In genomic region chr4:5471206-5471605, GRCh38 we compare ENCODE assay signal across 25 cellular contexts.
DNase-seq lines count a peak whose midpoint lies in the region; ATAC-seq and TF ChIP-seq lines count a peak whose summit lies in the region.
"Had no signal": no experiment of that assay in that cellular context is flagged by ENCODE, and none has a peak within 500 bp of the region (broad histone marks: within the 10 kb centered on the region; RNA-seq: fewer than 3 reads in every experiment).

No MANE protein-coding gene starts in this region.

- no peaks in the 10 kb centered on the region for H3K9me3 Mint-ChIP-seq in activated T-helper 2 cell treated with anti-CD3 and anti-CD28 coated beads, Interferon-gamma antibody, Interleukin-2, Interleukin-4, amounts not matched to agents 10 μg/mL and 5 μg/mL and 100 μg/mL, durations not matched to agents 14 hours and 24 hours and 36 hours
- H3K9me3 Mint-ChIP-seq: CD14-positive monocyte had no signal

- WGBS in lung, 2 donors = 80 to 86% methylated on average over 7 of the region's 7 CpGs

- H3K4me2 ChIP-seq in BLaER1 treated with 17β-estradiol and CSF1 and Interleukin-3, amounts not matched to agents 10 nM and 100 nM = peak overlapping the region in 7 of 11 experiments; percentile 20 to 44 (median 28); a peak in 5 of 22 replicates

- H3K4me3 ChIP-seq in right atrium auricular region (no peak overlapping the region), lung (no peak overlapping the region), upper lobe of right lung (no peak overlapping the region)
- H3K4me3 ChIP-seq in BLaER1 treated with 17β-estradiol and CSF1 and Interleukin-3, amounts not matched to agents 10 nM and 100 nM = no peak overlapping the region
- H3K4me3 ChIP-seq: GM12878 had no signal

- H4K20me1 ChIP-seq in BLaER1 treated with 17β-estradiol and CSF1 and Interleukin-3, amounts not matched to agents 10 nM and 100 nM = peaks cover 0 to 6% (median 0%) of the 10 kb centered on the region in 11 experiments; a peak in 3 of 22 replicates

- ATAC-seq in Right ventricle myocardium inferior (no peak), lung (ENCODE audit: insufficient read depth, low FRiP score) (no peak), upper lobe of right lung (no peak)
- ATAC-seq: GM12878 had no signal

- no peaks in the 10 kb centered on the region for H3K4me1 Mint-ChIP-seq in activated T-helper 2 cell treated with anti-CD3 and anti-CD28 coated beads, Interferon-gamma antibody, Interleukin-2, Interleukin-4, amounts not matched to agents 10 μg/mL and 5 μg/mL and 100 μg/mL, durations not matched to agents 14 hours and 24 hours and 36 hours (ENCODE audit: low read depth)
- H3K4me1 Mint-ChIP-seq: CD4-positive, alpha-beta memory T cell; CD4-positive, CD25-positive, alpha-beta regulatory T cell; CD8-positive, alpha-beta memory T cell had no signal

- TF ChIP-seq CTCF in right atrium auricular region (IDR thresholded peaks at IDR 0.05) (no peak), lung (IDR thresholded peaks at IDR 0.05; ENCODE audit: control extremely low read depth, extremely low read depth) (no peak), upper lobe of right lung (IDR thresholded peaks at IDR 0.05) (no peak)

- no peak overlapping the region for H3K4me3 Mint-ChIP-seq in activated T-helper 2 cell treated with anti-CD3 and anti-CD28 coated beads, Interferon-gamma antibody, Interleukin-2, Interleukin-4, amounts not matched to agents 10 μg/mL and 5 μg/mL and 100 μg/mL, durations not matched to agents 14 hours and 24 hours and 36 hours (ENCODE audit: low read depth)
- H3K4me3 Mint-ChIP-seq: CD4-positive, alpha-beta memory T cell; CD4-positive, CD25-positive, alpha-beta regulatory T cell; CD8-positive, alpha-beta memory T cell had no signal

- no peaks in the 10 kb centered on the region for H3K27me3 Mint-ChIP-seq in activated T-helper 2 cell treated with anti-CD3 and anti-CD28 coated beads, Interferon-gamma antibody, Interleukin-2, Interleukin-4, amounts not matched to agents 10 μg/mL and 5 μg/mL and 100 μg/mL, durations not matched to agents 14 hours and 24 hours and 36 hours (ENCODE audit: low read depth)
- H3K27me3 Mint-ChIP-seq: CD4-positive, alpha-beta memory T cell had no signal

- no peak overlapping the region for H3K27ac Mint-ChIP-seq in activated T-helper 2 cell treated with anti-CD3 and anti-CD28 coated beads, Interferon-gamma antibody, Interleukin-2, Interleukin-4, amounts not matched to agents 10 μg/mL and 5 μg/mL and 100 μg/mL, durations not matched to agents 14 hours and 24 hours and 36 hours
- H3K27ac Mint-ChIP-seq: CD4-positive, alpha-beta memory T cell; CD4-positive, CD25-positive, alpha-beta regulatory T cell; CD8-positive, alpha-beta memory T cell had no signal

- intact Hi-C loops in Right ventricle myocardium inferior (cut with DNase I) (no loop called here), upper lobe of right lung (cut with DNase I) (no loop called here)
- intact Hi-C loops in activated T-helper 2 cell treated with anti-CD3 and anti-CD28 coated beads, Interferon-gamma antibody, Interleukin-2, Interleukin-4, amounts not matched to agents 10 μg/mL and 5 μg/mL and 100 μg/mL, durations not matched to agents 14 hours and 24 hours and 36 hours (cut with micrococcal nuclease) = no loop called here

- H3K9ac ChIP-seq in BLaER1 treated with 17β-estradiol and CSF1 and Interleukin-3, amounts not matched to agents 10 nM and 100 nM = no peak overlapping the region

- no peaks in the 10 kb centered on the region for H3K9me3 ChIP-seq in right atrium auricular region
- no peaks in the 10 kb centered on the region for H3K9me3 ChIP-seq in BLaER1 treated with 17β-estradiol and CSF1 and Interleukin-3, amounts not matched to agents 10 nM and 100 nM (replicated peaks in 1 of 11)
- no peaks in the 10 kb centered on the region for H3K9me3 ChIP-seq in lung (ENCODE audit: control insufficient read depth in 2 of 2, insufficient read depth in 1 of 2, low read length in 1 of 2)
- no peaks in the 10 kb centered on the region for H3K9me3 ChIP-seq in upper lobe of right lung
- H3K9me3 ChIP-seq: BE2C had no signal

- H3K27me3 ChIP-seq in right atrium auricular region (no peaks in the 10 kb centered on the region), lung (ENCODE audit: control insufficient read depth, insufficient read depth) (no peaks in the 10 kb centered on the region), upper lobe of right lung (no peaks in the 10 kb centered on the region)
- no peaks in the 10 kb centered on the region for H3K27me3 ChIP-seq in BLaER1 treated with 17β-estradiol and CSF1 and Interleukin-3, amounts not matched to agents 10 nM and 100 nM
- H3K27me3 ChIP-seq: BE2C had no signal

- H3K36me3 Mint-ChIP-seq in activated T-helper 2 cell treated with anti-CD3 and anti-CD28 coated beads, Interferon-gamma antibody, Interleukin-2, Interleukin-4, amounts not matched to agents 10 μg/mL and 5 μg/mL and 100 μg/mL, durations not matched to agents 14 hours and 24 hours and 36 hours (ENCODE audit: low read depth) = no peaks in the 10 kb centered on the region
- H3K36me3 Mint-ChIP-seq: CD4-positive, alpha-beta memory T cell; CD4-positive, CD25-positive, alpha-beta regulatory T cell; CD8-positive, alpha-beta memory T cell had no signal

- DNase-seq in right atrium auricular region (ENCODE audit: low spot score) (peak; percentile 57), Right ventricle myocardium inferior (ENCODE audit: missing footprints) (no peak), lung (ENCODE audit: low spot score) (peak; percentile 16), upper lobe of right lung (peak; percentile 29), NCI-H2227 treated with DMSO at 0.1 percent for 48 hours (lab: John Stamatoyannopoulos, UW) (no peak)
- DNase-seq in activated T-helper 2 cell treated with anti-CD3 and anti-CD28 coated beads, Interferon-gamma antibody, Interleukin-2, Interleukin-4, amounts not matched to agents 10 μg/mL and 5 μg/mL and 100 μg/mL, durations not matched to agents 14 hours and 24 hours and 36 hours (ENCODE audit: low spot score) = no peak
- no peak for DNase-seq in activated CD8-positive, alpha-beta memory T cell treated with anti-CD3 and anti-CD28 coated beads, Interleukin-2, amount 50 U/mL, for 4 hours
- DNase-seq: 8988T; ACHN; BE2C; C1 segment of cervical spinal cord; CD4-positive, alpha-beta memory T cell; CD4-positive, CD25-positive, alpha-beta regulatory T cell; CD8-positive, alpha-beta memory T cell; COR-L47; DMS 273 treated with DMSO at 0.1 percent for 48 hours; DMS153; DMS53; DMS79; DND-41; EL; GDM1 had no signal

- H3K36me3 ChIP-seq in right atrium auricular region = no peaks in the 10 kb centered on the region
- H3K36me3 ChIP-seq in BLaER1 treated with 17β-estradiol and CSF1 and Interleukin-3, amounts not matched to agents 10 nM and 100 nM = peaks cover 0 to 18% (median 0%) of the 10 kb centered on the region in 11 experiments; a peak in 5 of 22 replicates
- H3K36me3 ChIP-seq in lung (ENCODE audit: control insufficient read depth in 2 of 2, insufficient read depth in 2 of 2, low read length in 2 of 2) = no peaks in the 10 kb centered on the region
- H3K36me3 ChIP-seq in upper lobe of right lung = no peaks in the 10 kb centered on the region
- H3K36me3 ChIP-seq: BE2C had no signal

- no peak overlapping the region for H3K27ac ChIP-seq in right atrium auricular region
- H3K27ac ChIP-seq in BLaER1 treated with 17β-estradiol and CSF1 and Interleukin-3, amounts not matched to agents 10 nM and 100 nM = no peak overlapping the region
- H3K27ac ChIP-seq in lung (ENCODE audit: low read depth in 1 of 2, low read length in 1 of 2) = no peak overlapping the region
- H3K27ac ChIP-seq in upper lobe of right lung = no peak overlapping the region

- H3K4me1 ChIP-seq in right atrium auricular region (no peaks in the 10 kb centered on the region), lung (ENCODE audit: control insufficient read depth in 2 of 2, insufficient read depth in 2 of 2, low read length in 2 of 2) (peaks cover 0 to 2% of the 10 kb centered on the region in 2 donors), upper lobe of right lung (no peaks in the 10 kb centered on the region)
- H3K4me1 ChIP-seq in BLaER1 treated with 17β-estradiol and CSF1 and Interleukin-3, amounts not matched to agents 10 nM and 100 nM = peaks cover 0 to 16% (median 12%) of the 10 kb centered on the region in 10 experiments; a peak in 13 of 20 replicates
- H3K4me1 ChIP-seq: BE2C had no signal

Comparison
In these comparisons a context has a peak if more than half of its experiments do, and no peak if none do; other contexts are left out.
1. DNase-seq: peak in right atrium auricular region (single experiment), lung (single experiment) and upper lobe of right lung (single experiment); none in Right ventricle myocardium inferior (single experiment), activated T-helper 2 cell treated with anti-CD3 and anti-CD28 coated beads, Interferon-gamma antibody, Interleukin-2, Interleukin-4, amounts not matched to agents 10 μg/mL and 5 μg/mL and 100 μg/mL, durations not matched to agents 14 hours and 24 hours and 36 hours (single experiment), NCI-H2227 treated with DMSO at 0.1 percent for 48 hours (single experiment) and activated CD8-positive, alpha-beta memory T cell treated with anti-CD3 and anti-CD28 coated beads, Interleukin-2, amount 50 U/mL, for 4 hours (single experiment).